Comparison of ENCODE assay signal across 1 cellular context in the genomic region with DNA sequence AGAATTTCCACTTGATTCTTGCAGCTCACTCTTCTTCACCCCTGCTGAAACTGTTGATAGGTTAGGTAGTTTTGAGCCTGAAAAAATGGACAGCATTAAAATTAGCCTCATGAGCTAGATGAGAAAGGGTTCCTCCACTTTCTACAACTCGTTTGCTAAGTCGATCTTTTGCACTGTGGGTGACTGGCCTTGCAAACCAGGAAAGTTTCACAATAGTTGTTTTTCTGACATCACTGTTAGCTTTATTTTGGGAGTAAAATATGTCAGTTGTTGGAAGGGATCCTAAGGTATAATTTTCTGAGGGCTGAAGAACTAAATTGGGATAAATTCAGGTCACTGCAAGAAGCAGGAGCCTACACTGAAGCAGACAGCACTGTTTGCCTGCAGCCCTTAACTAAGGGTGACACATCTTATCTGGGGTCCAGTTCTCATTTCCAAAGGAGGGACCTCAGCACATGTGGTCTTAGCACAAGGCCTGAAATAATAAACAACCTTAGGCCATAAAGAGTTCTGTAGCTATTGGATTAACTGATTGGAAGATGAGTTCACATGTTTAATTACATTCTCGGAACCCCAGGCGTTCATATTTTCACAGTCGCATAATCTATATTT.
TF ChIP-seq lines count a peak whose summit lies in the region.

No MANE protein-coding gene starts in this region.

TF ChIP-seq in HepG2, 621 proteins besides CTCF, POLR2A, EP300 and RAD21:
- TF ChIP-seq ZNF549 (CRISPR knock-in tag; IDR thresholded peaks at IDR 0.05), result peak; percentile 41; the same call in 1 of the 2 replicates
- TF ChIP-seq CEBPG (CRISPR knock-in tag; IDR thresholded peaks at IDR 0.05), result peak; percentile 76
- TF ChIP-seq, protein P1, sequence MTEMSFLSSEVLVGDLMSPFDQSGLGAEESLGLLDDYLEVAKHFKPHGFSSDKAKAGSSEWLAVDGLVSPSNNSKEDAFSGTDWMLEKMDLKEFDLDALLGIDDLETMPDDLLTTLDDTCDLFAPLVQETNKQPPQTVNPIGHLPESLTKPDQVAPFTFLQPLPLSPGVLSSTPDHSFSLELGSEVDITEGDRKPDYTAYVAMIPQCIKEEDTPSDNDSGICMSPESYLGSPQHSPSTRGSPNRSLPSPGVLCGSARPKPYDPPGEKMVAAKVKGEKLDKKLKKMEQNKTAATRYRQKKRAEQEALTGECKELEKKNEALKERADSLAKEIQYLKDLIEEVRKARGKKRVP (CRISPR knock-in tag; IDR thresholded peaks at IDR 0.05), result 0 out of 4 replicates have a peak, but pooled peaks of 1 of the 2 experiments have one; percentile 61
- no peak for TF ChIP-seq RFXANK (CRISPR knock-in tag; IDR thresholded peaks at IDR 0.05)
- TF ChIP-seq HNF4A (CRISPR knock-in tag; IDR thresholded peaks at IDR 0.05), result peak; percentile 69
- no peak for TF ChIP-seq LCORL (IDR thresholded peaks at IDR 0.05)
- peak; percentile 32; the same call in 1 of the 2 replicates for TF ChIP-seq LCORL (CRISPR knock-in tag; IDR thresholded peaks at IDR 0.05)
- TF ChIP-seq ZNF737 (CRISPR knock-in tag; IDR thresholded peaks at IDR 0.05; ENCODE audit: borderline replicate concordance), result no peak
- no peak for TF ChIP-seq YEATS4 (CRISPR knock-in tag; IDR thresholded peaks at IDR 0.05; ENCODE audit: borderline replicate concordance)
- 0 out of 2 replicates have a peak, but pooled peaks have one; percentile 19 for TF ChIP-seq JUND (CRISPR knock-in tag; IDR thresholded peaks at IDR 0.05)
- TF ChIP-seq ZZZ3 (CRISPR knock-in tag; IDR thresholded peaks at IDR 0.05; ENCODE audit: borderline replicate concordance), result no peak
- peak; percentile 91 for TF ChIP-seq CEBPB (IDR thresholded peaks at IDR 0.05; ENCODE audit: borderline replicate concordance, low read depth, low read length)
- no peak for TF ChIP-seq CAMTA2 (CRISPR knock-in tag; IDR thresholded peaks at IDR 0.05; ENCODE audit: borderline replicate concordance)
- no peak for TF ChIP-seq SRY (CRISPR knock-in tag; IDR thresholded peaks at IDR 0.05)
- TF ChIP-seq, protein P2, sequence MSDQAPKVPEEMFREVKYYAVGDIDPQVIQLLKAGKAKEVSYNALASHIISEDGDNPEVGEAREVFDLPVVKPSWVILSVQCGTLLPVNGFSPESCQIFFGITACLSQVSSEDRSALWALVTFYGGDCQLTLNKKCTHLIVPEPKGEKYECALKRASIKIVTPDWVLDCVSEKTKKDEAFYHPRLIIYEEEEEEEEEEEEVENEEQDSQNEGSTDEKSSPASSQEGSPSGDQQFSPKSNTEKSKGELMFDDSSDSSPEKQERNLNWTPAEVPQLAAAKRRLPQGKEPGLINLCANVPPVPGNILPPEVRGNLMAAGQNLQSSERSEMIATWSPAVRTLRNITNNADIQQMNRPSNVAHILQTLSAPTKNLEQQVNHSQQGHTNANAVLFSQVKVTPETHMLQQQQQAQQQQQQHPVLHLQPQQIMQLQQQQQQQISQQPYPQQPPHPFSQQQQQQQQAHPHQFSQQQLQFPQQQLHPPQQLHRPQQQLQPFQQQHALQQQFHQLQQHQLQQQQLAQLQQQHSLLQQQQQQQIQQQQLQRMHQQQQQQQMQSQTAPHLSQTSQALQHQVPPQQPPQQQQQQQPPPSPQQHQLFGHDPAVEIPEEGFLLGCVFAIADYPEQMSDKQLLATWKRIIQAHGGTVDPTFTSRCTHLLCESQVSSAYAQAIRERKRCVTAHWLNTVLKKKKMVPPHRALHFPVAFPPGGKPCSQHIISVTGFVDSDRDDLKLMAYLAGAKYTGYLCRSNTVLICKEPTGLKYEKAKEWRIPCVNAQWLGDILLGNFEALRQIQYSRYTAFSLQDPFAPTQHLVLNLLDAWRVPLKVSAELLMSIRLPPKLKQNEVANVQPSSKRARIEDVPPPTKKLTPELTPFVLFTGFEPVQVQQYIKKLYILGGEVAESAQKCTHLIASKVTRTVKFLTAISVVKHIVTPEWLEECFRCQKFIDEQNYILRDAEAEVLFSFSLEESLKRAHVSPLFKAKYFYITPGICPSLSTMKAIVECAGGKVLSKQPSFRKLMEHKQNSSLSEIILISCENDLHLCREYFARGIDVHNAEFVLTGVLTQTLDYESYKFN (CRISPR knock-in tag; conservative IDR thresholded peaks at IDR 0.05), result peak; percentile 29; the same call in 1 of the 2 replicates
- TF ChIP-seq GATAD2A (CRISPR knock-in tag; IDR thresholded peaks at IDR 0.05), result 0 out of 2 replicates have a peak, but pooled peaks have one; percentile 26
